Comparison of ENCODE assay signal across 1 cellular context in the genomic region with DNA sequence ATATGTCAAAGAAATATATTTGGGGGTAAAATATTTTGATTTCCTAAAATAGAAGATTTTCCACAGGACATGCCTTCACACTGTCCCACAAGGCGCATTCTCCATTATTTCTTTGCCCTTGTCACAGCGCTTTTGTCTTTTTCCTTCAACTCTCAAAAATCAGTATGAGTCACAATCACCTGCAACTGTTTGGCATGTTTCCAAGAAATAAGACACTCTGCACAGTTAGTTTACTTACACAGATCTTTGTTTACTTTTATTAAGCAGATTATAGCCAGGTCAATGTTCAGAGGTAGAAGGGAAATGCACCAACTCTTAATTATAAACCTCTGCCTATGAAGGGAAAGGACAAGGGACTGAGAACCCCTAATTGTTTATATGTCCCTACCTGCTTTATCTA.
A peak's percentile ranks its signal among the peaks of the same experiment; 100 is the strongest.
TF ChIP-seq lines count a peak whose summit lies in the region.

No MANE protein-coding gene starts in this region.

TF ChIP-seq in HCT116, 20 proteins besides CTCF, POLR2A, EP300 and RAD21 (continued from another document):
- peak; percentile 69 for TF ChIP-seq FOSL1 (IDR thresholded peaks at IDR 0.05; ENCODE audit: low read depth)
- TF ChIP-seq, protein P1, sequence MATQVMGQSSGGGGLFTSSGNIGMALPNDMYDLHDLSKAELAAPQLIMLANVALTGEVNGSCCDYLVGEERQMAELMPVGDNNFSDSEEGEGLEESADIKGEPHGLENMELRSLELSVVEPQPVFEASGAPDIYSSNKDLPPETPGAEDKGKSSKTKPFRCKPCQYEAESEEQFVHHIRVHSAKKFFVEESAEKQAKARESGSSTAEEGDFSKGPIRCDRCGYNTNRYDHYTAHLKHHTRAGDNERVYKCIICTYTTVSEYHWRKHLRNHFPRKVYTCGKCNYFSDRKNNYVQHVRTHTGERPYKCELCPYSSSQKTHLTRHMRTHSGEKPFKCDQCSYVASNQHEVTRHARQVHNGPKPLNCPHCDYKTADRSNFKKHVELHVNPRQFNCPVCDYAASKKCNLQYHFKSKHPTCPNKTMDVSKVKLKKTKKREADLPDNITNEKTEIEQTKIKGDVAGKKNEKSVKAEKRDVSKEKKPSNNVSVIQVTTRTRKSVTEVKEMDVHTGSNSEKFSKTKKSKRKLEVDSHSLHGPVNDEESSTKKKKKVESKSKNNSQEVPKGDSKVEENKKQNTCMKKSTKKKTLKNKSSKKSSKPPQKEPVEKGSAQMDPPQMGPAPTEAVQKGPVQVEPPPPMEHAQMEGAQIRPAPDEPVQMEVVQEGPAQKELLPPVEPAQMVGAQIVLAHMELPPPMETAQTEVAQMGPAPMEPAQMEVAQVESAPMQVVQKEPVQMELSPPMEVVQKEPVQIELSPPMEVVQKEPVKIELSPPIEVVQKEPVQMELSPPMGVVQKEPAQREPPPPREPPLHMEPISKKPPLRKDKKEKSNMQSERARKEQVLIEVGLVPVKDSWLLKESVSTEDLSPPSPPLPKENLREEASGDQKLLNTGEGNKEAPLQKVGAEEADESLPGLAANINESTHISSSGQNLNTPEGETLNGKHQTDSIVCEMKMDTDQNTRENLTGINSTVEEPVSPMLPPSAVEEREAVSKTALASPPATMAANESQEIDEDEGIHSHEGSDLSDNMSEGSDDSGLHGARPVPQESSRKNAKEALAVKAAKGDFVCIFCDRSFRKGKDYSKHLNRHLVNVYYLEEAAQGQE (IDR thresholded peaks at IDR 0.05; ENCODE audit: low read depth): no peak
- peak; percentile 48 for TF ChIP-seq SP1 (IDR thresholded peaks at IDR 0.05; ENCODE audit: low read depth)
- no peak for TF ChIP-seq EGR1 (IDR thresholded peaks at IDR 0.05; ENCODE audit: low read depth)
